Comparison of ENCODE assay signal across 8 cellular contexts in the genomic region with DNA sequence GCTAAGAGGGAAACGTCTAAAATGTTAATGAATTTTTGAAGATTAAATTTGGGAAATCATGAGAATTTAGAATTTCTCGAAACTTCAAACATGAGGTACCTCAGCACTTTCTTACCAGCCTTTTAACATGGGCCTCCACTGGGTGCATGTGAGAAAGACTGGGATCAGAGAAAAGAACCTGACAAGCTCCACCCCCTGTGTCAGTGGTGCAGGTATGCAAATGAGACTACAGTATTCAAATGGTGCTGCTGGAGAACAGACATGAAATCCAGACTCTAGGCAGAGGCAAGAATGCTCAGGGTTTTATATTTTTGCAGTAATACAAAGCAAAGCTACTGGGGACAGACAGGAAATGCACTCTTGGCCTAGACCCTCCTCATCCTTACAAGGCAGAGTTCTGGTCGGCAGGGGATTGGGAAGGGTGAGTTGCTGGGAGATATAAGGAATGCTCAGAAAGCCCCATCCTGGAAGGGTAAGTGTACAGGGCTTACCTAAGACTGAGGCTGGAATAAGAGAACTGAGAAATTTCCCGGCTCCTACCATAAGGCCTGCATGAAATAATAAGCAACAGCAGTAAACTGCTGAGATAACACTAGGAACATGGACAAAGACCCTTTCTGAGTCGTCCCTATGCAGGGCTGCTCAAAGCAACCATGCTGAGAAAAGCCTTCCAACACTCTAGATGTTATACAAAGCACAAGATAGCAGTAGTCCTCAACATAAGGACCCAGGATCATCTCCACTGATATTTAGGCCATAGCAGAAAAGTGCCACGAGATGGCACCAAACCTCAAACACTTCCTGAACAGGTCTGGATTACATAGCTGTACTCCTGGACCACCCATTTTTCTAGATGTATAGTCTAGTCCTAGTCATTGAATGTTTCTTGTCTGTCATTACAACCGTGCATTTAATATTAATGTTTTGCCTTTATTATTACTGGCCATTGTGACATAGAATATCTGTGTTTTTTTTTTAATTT.
DNase-seq lines count a peak whose midpoint lies in the region; ATAC-seq and TF ChIP-seq lines count a peak whose summit lies in the region.

No MANE protein-coding gene starts in this region.

- peak; percentile 64 for DNase-seq in activated CD4-positive, alpha-beta T cell treated with anti-CD3 and anti-CD28 coated beads, Interleukin-2, amount 10 ng/mL, durations not matched to agents 24 days and 14 days
- no peak for DNase-seq in activated CD4-positive, alpha-beta T cell treated with anti-CD3 and anti-CD28 coated beads, Interleukin-2, amount 50 U/mL, for 4 hours
- DNase-seq in HL-60 (ENCODE audit: low read depth in 1 of 2, low spot score in 1 of 2): peak; percentile 2 to 29
- DNase-seq in NCI-H82 (lab: John Stamatoyannopoulos, UW): peak; percentile 85
- DNase-seq in breast epithelium (ENCODE audit: low spot score in 2 of 2): no peak
- peak; percentile 19 for DNase-seq in kidney epithelial cell (ENCODE audit: low read depth)
- peak; percentile 28 to 72 for DNase-seq in tibial nerve (ENCODE audit: low spot score in 2 of 2)

- H3K27me3 ChIP-seq in HL-60 (ENCODE audit: insufficient read depth, poor library complexity, severe bottlenecking) (no peaks in the 10 kb centered on the region), breast epithelium (no peaks in the 10 kb centered on the region), kidney epithelial cell (ENCODE audit: control insufficient read depth, insufficient read depth, low read length) (no peaks in the 10 kb centered on the region), tibial nerve (no peaks in the 10 kb centered on the region)

- WGBS in tibial nerve, 2 donors: 50 to 51% methylated on average over 7 of the region's 7 CpGs

- H3K9me3 ChIP-seq in breast epithelium (no peaks in the 10 kb centered on the region), tibial nerve (no peaks in the 10 kb centered on the region)

- H3K27me3 Mint-ChIP-seq in activated CD4-positive, alpha-beta T cell treated with anti-CD3 and anti-CD28 coated beads, Interleukin-2, amount 10 ng/mL, durations not matched to agents 24 days and 14 days: no peaks in the 10 kb centered on the region

- peak; percentile 41 for TF ChIP-seq CTCF in HL-60 (IDR thresholded peaks at IDR 0.05; ENCODE audit: insufficient read depth, low read length)
- peak in 2 of 3 donors; percentile 37 to 48 for TF ChIP-seq CTCF in breast epithelium (IDR thresholded peaks at IDR 0.05)
- peak; percentile 74 for TF ChIP-seq CTCF in kidney epithelial cell (IDR thresholded peaks at IDR 0.05; ENCODE audit: insufficient read depth, low read length, poor library complexity, severe bottlenecking)
- peak; percentile 27 to 57 (median 38) for TF ChIP-seq CTCF in tibial nerve (IDR thresholded peaks at IDR 0.05)

- no peak overlapping the region for H3K27ac Mint-ChIP-seq in activated CD4-positive, alpha-beta T cell treated with anti-CD3 and anti-CD28 coated beads, Interleukin-2, amount 10 ng/mL, durations not matched to agents 24 days and 14 days

- H3K4me1 Mint-ChIP-seq in activated CD4-positive, alpha-beta T cell treated with anti-CD3 and anti-CD28 coated beads, Interleukin-2, amount 10 ng/mL, durations not matched to agents 24 days and 14 days: no peaks in the 10 kb centered on the region

- H3K36me3 ChIP-seq in breast epithelium (no peaks in the 10 kb centered on the region), kidney epithelial cell (ENCODE audit: control insufficient read depth, insufficient read depth, low read length) (no peaks in the 10 kb centered on the region), tibial nerve (no peaks in the 10 kb centered on the region)

- H3K4me3 Mint-ChIP-seq in activated CD4-positive, alpha-beta T cell treated with anti-CD3 and anti-CD28 coated beads, Interleukin-2, amount 10 ng/mL, durations not matched to agents 24 days and 14 days: no peak overlapping the region

- H3K9me3 Mint-ChIP-seq in activated CD4-positive, alpha-beta T cell treated with anti-CD3 and anti-CD28 coated beads, Interleukin-2, amount 10 ng/mL, durations not matched to agents 24 days and 14 days: no peaks in the 10 kb centered on the region

- intact Hi-C loops in activated CD4-positive, alpha-beta T cell treated with anti-CD3 and anti-CD28 coated beads, Interleukin-2, amount 10 ng/mL, durations not matched to agents 24 days and 14 days (cut with micrococcal nuclease): loop anchor here (2.0 kb wide), 1 partner anchor 295 kb away; no protein-coding TSS in a partner anchor
- intact Hi-C loops in breast epithelium (cut with DNase I; ENCODE audit: low total_unique reads): no loop called here

- H3K4me1 ChIP-seq in breast epithelium: no peaks in the 10 kb centered on the region
- no peaks in the 10 kb centered on the region for H3K4me1 ChIP-seq in tibial nerve

- H3K36me3 Mint-ChIP-seq in activated CD4-positive, alpha-beta T cell treated with anti-CD3 and anti-CD28 coated beads, Interleukin-2, amount 10 ng/mL, durations not matched to agents 24 days and 14 days (ENCODE audit: low read depth): no peaks in the 10 kb centered on the region

- ATAC-seq in GM21576 (IDR thresholded peaks at IDR 0.05; ENCODE audit: unreplicated experiment): peak; percentile 98

- TF ChIP-seq EP300 in tibial nerve (IDR thresholded peaks at IDR 0.05): no peak

- TF ChIP-seq POLR2A in breast epithelium (IDR thresholded peaks at IDR 0.05) (no peak), tibial nerve (IDR thresholded peaks at IDR 0.05) (no peak)

- H3K4me3 ChIP-seq in HL-60 (replicated peaks; ENCODE audit: insufficient read depth, low read length) (no peak overlapping the region), breast epithelium (no peak overlapping the region), kidney epithelial cell (ENCODE audit: low read depth, low read length) (no peak overlapping the region), tibial nerve (no peak overlapping the region)

- H3K27ac ChIP-seq in HL-60 (replicated peaks) (no peak overlapping the region), breast epithelium (no peak overlapping the region), tibial nerve (no peak overlapping the region)

Comparison
In these comparisons a context has a peak if more than half of its experiments do, and no peak if none do; other contexts are left out.
1. DNase-seq: peak in activated CD4-positive, alpha-beta T cell treated with anti-CD3 and anti-CD28 coated beads, Interleukin-2, amount 10 ng/mL, durations not matched to agents 24 days and 14 days (single experiment), HL-60 (2 of 2), NCI-H82 (single experiment), kidney epithelial cell (single experiment) and tibial nerve (2 of 2); none in activated CD4-positive, alpha-beta T cell treated with anti-CD3 and anti-CD28 coated beads, Interleukin-2, amount 50 U/mL, for 4 hours (0 of 2) and breast epithelium (0 of 2).
2. Peak in every context shown above with its lines, with median percentiles within 50 percentile points of each other: CTCF ChIP-seq.